ENCODE assay signal across 2 cellular contexts in the genomic region with DNA sequence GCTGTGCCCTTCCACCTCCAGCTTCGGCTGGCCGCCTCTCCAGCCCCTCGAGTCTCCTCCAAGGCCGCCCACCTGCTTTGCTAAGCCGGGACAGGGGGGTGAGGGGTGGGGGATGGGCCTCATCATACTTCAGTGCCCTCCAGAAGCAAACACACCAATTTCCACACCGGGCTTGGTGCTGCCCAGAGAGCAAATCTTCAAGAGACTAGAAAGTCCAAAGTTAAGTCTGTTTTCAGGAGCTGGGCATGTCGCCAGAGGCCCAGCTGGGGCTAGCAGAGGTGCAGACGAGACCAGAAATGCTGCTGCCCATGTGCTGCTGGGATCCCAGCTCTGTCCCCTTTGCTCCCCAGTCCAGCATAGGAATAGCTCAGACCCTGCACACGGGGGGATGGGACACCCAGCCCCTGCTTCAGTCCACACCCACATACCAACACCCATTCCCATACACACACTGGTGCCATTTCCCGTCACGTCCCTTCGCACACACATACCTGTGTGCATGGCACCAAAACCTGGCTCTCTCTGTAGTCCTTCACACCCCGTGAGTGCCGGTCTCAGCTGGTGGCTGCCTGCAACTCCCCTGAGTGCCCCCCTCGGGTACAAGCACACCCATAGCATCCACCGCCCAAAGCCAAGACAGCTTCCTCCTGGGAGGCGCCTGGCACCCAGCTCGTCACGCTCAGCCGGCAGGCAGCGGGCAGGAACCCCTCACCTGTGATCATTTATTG.
TF ChIP-seq lines count a peak whose summit lies in the region.

No MANE protein-coding gene starts in this region.

TF ChIP-seq in GM12891, 5 proteins besides CTCF, POLR2A, EP300 and RAD21:
- TF ChIP-seq POU2F2 (IDR thresholded peaks at IDR 0.05; ENCODE audit: low read depth, low read length) (no peak), SPI1 (IDR thresholded peaks at IDR 0.05; ENCODE audit: low read depth, low read length) (no peak), PAX5 (IDR thresholded peaks at IDR 0.05; ENCODE audit: insufficient read depth, low read length, severe bottlenecking) (no peak), TAF1 (IDR thresholded peaks at IDR 0.05; ENCODE audit: low read depth, low read length) (no peak), POLR2AphosphoS5 (IDR thresholded peaks at IDR 0.05; ENCODE audit: low read depth, low read length) (no peak)

TF ChIP-seq in HepG2, 621 proteins besides CTCF, POLR2A, EP300 and RAD21 (continues in another document):
- peak; percentile 37; the same call in 1 of the 2 replicates for TF ChIP-seq ZFY (CRISPR knock-in tag; IDR thresholded peaks at IDR 0.05)
- peak; percentile 37; the same call in 1 of the 2 replicates for TF ChIP-seq NR2F6 (IDR thresholded peaks at IDR 0.05)
- peak; percentile 13; the same call in 1 of the 2 replicates for TF ChIP-seq NR2F6 (CRISPR knock-in tag; IDR thresholded peaks at IDR 0.05)
- TF ChIP-seq, protein P1, sequence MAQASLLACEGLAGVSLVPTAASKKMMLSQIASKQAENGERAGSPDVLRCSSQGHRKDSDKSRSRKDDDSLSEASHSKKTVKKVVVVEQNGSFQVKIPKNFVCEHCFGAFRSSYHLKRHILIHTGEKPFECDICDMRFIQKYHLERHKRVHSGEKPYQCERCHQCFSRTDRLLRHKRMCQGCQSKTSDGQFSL (CRISPR knock-in tag; IDR thresholded peaks at IDR 0.05) = no peak
- no peak for TF ChIP-seq FOXA1 (IDR thresholded peaks at IDR 0.05)
- TF ChIP-seq FOXA1 (CRISPR knock-in tag; IDR thresholded peaks at IDR 0.05) = 0 out of 2 replicates have a peak, but pooled peaks have one; percentile 10
- TF ChIP-seq SP1 (IDR thresholded peaks at IDR 0.05) = no peak
- TF ChIP-seq SP1 (CRISPR knock-in tag; IDR thresholded peaks at IDR 0.05) = no peak
- TF ChIP-seq, protein P2, sequence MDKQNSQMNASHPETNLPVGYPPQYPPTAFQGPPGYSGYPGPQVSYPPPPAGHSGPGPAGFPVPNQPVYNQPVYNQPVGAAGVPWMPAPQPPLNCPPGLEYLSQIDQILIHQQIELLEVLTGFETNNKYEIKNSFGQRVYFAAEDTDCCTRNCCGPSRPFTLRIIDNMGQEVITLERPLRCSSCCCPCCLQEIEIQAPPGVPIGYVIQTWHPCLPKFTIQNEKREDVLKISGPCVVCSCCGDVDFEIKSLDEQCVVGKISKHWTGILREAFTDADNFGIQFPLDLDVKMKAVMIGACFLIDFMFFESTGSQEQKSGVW (CRISPR knock-in tag; IDR thresholded peaks at IDR 0.05; ENCODE audit: borderline replicate concordance) = no peak
- TF ChIP-seq KLF13 (CRISPR knock-in tag; IDR thresholded peaks at IDR 0.05) = no peak
- peak; percentile 27; the same call in 1 of the 2 replicates for TF ChIP-seq RARA (CRISPR knock-in tag; IDR thresholded peaks at IDR 0.05)
- TF ChIP-seq SRSF1 (optimal IDR thresholded peaks at IDR 0.05; ENCODE audit: low read depth, low read length) = peak; percentile 40
- TF ChIP-seq, protein P3, sequence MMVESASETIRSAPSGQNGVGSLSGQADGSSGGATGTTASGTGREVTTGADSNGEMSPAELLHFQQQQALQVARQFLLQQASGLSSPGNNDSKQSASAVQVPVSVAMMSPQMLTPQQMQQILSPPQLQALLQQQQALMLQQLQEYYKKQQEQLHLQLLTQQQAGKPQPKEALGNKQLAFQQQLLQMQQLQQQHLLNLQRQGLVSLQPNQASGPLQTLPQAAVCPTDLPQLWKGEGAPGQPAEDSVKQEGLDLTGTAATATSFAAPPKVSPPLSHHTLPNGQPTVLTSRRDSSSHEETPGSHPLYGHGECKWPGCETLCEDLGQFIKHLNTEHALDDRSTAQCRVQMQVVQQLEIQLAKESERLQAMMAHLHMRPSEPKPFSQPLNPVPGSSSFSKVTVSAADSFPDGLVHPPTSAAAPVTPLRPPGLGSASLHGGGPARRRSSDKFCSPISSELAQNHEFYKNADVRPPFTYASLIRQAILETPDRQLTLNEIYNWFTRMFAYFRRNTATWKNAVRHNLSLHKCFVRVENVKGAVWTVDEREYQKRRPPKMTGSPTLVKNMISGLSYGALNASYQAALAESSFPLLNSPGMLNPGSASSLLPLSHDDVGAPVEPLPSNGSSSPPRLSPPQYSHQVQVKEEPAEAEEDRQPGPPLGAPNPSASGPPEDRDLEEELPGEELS (CRISPR knock-in tag; IDR thresholded peaks at IDR 0.05) = peak; percentile 33; the same call in 1 of the 2 replicates
- peak; percentile 50; the same call in 1 of the 2 replicates for TF ChIP-seq ZNF768 (CRISPR knock-in tag; IDR thresholded peaks at IDR 0.05)
- TF ChIP-seq MTF2 (CRISPR knock-in tag; IDR thresholded peaks at IDR 0.05; ENCODE audit: borderline replicate concordance) = no peak
- 0 out of 2 replicates have a peak, but pooled peaks have one; percentile 29 for TF ChIP-seq ZNF891 (CRISPR knock-in tag; IDR thresholded peaks at IDR 0.05)
- TF ChIP-seq ZNF552 (CRISPR knock-in tag; IDR thresholded peaks at IDR 0.05; ENCODE audit: borderline replicate concordance) = no peak
- peak; percentile 31 for TF ChIP-seq RBM39 (IDR thresholded peaks at IDR 0.05; ENCODE audit: low read depth, low read length, poor library complexity, severe bottlenecking)
- peak; percentile 83 for TF ChIP-seq HNF4A (CRISPR knock-in tag; IDR thresholded peaks at IDR 0.05)
- no peak for TF ChIP-seq POLR2AphosphoS2 (IDR thresholded peaks at IDR 0.05; ENCODE audit: low read depth, low read length)
- TF ChIP-seq, protein P4, sequence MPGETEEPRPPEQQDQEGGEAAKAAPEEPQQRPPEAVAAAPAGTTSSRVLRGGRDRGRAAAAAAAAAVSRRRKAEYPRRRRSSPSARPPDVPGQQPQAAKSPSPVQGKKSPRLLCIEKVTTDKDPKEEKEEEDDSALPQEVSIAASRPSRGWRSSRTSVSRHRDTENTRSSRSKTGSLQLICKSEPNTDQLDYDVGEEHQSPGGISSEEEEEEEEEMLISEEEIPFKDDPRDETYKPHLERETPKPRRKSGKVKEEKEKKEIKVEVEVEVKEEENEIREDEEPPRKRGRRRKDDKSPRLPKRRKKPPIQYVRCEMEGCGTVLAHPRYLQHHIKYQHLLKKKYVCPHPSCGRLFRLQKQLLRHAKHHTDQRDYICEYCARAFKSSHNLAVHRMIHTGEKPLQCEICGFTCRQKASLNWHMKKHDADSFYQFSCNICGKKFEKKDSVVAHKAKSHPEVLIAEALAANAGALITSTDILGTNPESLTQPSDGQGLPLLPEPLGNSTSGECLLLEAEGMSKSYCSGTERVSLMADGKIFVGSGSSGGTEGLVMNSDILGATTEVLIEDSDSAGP (CRISPR knock-in tag; IDR thresholded peaks at IDR 0.05; ENCODE audit: borderline replicate concordance) = peak; percentile 52; the same call in 1 of the 2 replicates
- no peak for TF ChIP-seq ELF4 (CRISPR knock-in tag; IDR thresholded peaks at IDR 0.05; ENCODE audit: borderline replicate concordance)
- TF ChIP-seq ADNP (CRISPR knock-in tag; IDR thresholded peaks at IDR 0.05) = no peak; the same call in 1 of the 2 replicates
- no peak for TF ChIP-seq ZNF383 (CRISPR knock-in tag; IDR thresholded peaks at IDR 0.05; ENCODE audit: borderline replicate concordance)
- TF ChIP-seq, protein P5, sequence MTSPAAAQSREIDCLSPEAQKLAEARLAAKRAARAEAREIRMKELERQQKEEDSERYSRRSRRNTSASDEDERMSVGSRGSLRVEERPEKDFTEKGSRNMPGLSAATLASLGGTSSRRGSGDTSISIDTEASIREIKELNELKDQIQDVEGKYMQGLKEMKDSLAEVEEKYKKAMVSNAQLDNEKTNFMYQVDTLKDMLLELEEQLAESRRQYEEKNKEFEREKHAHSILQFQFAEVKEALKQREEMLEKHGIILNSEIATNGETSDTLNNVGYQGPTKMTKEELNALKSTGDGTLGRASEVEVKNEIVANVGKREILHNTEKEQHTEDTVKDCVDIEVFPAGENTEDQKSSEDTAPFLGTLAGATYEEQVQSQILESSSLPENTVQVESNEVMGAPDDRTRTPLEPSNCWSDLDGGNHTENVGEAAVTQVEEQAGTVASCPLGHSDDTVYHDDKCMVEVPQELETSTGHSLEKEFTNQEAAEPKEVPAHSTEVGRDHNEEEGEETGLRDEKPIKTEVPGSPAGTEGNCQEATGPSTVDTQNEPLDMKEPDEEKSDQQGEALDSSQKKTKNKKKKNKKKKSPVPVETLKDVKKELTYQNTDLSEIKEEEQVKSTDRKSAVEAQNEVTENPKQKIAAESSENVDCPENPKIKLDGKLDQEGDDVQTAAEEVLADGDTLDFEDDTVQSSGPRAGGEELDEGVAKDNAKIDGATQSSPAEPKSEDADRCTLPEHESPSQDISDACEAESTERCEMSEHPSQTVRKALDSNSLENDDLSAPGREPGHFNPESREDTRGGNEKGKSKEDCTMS (CRISPR knock-in tag; conservative IDR thresholded peaks at IDR 0.05) = no peak
- TF ChIP-seq, protein P6, sequence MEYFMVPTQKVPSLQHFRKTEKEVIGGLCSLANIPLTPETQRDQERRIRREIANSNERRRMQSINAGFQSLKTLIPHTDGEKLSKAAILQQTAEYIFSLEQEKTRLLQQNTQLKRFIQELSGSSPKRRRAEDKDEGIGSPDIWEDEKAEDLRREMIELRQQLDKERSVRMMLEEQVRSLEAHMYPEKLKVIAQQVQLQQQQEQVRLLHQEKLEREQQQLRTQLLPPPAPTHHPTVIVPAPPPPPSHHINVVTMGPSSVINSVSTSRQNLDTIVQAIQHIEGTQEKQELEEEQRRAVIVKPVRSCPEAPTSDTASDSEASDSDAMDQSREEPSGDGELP (IDR thresholded peaks at IDR 0.05; ENCODE audit: borderline replicate concordance, low read depth) = peak; percentile 92
- no peak for TF ChIP-seq ZNF563 (CRISPR knock-in tag; IDR thresholded peaks at IDR 0.05)
- no peak for TF ChIP-seq ZNF317 (CRISPR knock-in tag; IDR thresholded peaks at IDR 0.05)
- TF ChIP-seq TCF7 (IDR thresholded peaks at IDR 0.05; ENCODE audit: low read depth) = peak; percentile 35; the same call in 1 of the 2 replicates
- peak; percentile 54; the same call in 1 of the 2 replicates for TF ChIP-seq PHF21A (CRISPR knock-in tag; IDR thresholded peaks at IDR 0.05)
- TF ChIP-seq BCL6 (CRISPR knock-in tag; IDR thresholded peaks at IDR 0.05) = peak; percentile 79
- TF ChIP-seq HOXA5 (CRISPR knock-in tag; IDR thresholded peaks at IDR 0.05) = 0 out of 2 replicates have a peak, but pooled peaks have one; percentile 58
- TF ChIP-seq ZBTB21 (CRISPR knock-in tag; IDR thresholded peaks at IDR 0.05) = no peak
- peak; percentile 34; the same call in 1 of the 2 replicates for TF ChIP-seq MYC (CRISPR knock-in tag; IDR thresholded peaks at IDR 0.05; ENCODE audit: borderline replicate concordance)
- TF ChIP-seq HNRNPL (IDR thresholded peaks at IDR 0.05; ENCODE audit: low read depth, low read length) = peak; percentile 61
- no peak for TF ChIP-seq SOX13 (IDR thresholded peaks at IDR 0.05)
- 0 out of 4 replicates have a peak, but pooled peaks of 1 of the 2 experiments have one; percentile 7 for TF ChIP-seq SOX13 (CRISPR knock-in tag; conservative IDR thresholded peaks at IDR 0.05 in 1 of 2, IDR thresholded peaks at IDR 0.05 in 1 of 2)
- no peak for TF ChIP-seq HOXA9 (CRISPR knock-in tag; IDR thresholded peaks at IDR 0.05; ENCODE audit: borderline replicate concordance)
- no peak for TF ChIP-seq JDP2 (CRISPR knock-in tag; IDR thresholded peaks at IDR 0.05; ENCODE audit: borderline replicate concordance)
- TF ChIP-seq MEIS2 (CRISPR knock-in tag; IDR thresholded peaks at IDR 0.05) = no peak
- TF ChIP-seq ZNF556 (CRISPR knock-in tag; IDR thresholded peaks at IDR 0.05; ENCODE audit: borderline replicate concordance) = no peak
- TF ChIP-seq, protein P7, sequence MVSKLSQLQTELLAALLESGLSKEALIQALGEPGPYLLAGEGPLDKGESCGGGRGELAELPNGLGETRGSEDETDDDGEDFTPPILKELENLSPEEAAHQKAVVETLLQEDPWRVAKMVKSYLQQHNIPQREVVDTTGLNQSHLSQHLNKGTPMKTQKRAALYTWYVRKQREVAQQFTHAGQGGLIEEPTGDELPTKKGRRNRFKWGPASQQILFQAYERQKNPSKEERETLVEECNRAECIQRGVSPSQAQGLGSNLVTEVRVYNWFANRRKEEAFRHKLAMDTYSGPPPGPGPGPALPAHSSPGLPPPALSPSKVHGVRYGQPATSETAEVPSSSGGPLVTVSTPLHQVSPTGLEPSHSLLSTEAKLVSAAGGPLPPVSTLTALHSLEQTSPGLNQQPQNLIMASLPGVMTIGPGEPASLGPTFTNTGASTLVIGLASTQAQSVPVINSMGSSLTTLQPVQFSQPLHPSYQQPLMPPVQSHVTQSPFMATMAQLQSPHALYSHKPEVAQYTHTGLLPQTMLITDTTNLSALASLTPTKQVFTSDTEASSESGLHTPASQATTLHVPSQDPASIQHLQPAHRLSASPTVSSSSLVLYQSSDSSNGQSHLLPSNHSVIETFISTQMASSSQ (IDR thresholded peaks at IDR 0.05; ENCODE audit: low read depth) = no peak
- TF ChIP-seq, protein P7 (CRISPR knock-in tag; IDR thresholded peaks at IDR 0.05; ENCODE audit: borderline replicate concordance) = no peak
- TF ChIP-seq FIP1L1 (IDR thresholded peaks at IDR 0.05; ENCODE audit: borderline replicate concordance, insufficient read depth, low read depth, low read length) = no peak
- TF ChIP-seq, protein P8, sequence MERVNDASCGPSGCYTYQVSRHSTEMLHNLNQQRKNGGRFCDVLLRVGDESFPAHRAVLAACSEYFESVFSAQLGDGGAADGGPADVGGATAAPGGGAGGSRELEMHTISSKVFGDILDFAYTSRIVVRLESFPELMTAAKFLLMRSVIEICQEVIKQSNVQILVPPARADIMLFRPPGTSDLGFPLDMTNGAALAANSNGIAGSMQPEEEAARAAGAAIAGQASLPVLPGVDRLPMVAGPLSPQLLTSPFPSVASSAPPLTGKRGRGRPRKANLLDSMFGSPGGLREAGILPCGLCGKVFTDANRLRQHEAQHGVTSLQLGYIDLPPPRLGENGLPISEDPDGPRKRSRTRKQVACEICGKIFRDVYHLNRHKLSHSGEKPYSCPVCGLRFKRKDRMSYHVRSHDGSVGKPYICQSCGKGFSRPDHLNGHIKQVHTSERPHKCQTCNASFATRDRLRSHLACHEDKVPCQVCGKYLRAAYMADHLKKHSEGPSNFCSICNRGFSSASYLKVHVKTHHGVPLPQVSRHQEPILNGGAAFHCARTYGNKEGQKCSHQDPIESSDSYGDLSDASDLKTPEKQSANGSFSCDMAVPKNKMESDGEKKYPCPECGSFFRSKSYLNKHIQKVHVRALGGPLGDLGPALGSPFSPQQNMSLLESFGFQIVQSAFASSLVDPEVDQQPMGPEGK (CRISPR knock-in tag; IDR thresholded peaks at IDR 0.05) = peak; percentile 50; the same call in 1 of the 2 replicates
- TF ChIP-seq TCF12 (IDR thresholded peaks at IDR 0.05) = no peak
- no peak for TF ChIP-seq TCF12 (CRISPR knock-in tag; IDR thresholded peaks at IDR 0.05)
